In genomic region chr19:57465680-57466381, GRCh38 we compare ENCODE assay signal across 8 cellular contexts. TPM values are rescaled to one million over a fixed set of nuclear protein-coding genes. Genes with fewer than 3 reads are reported as not detected.
A peak's percentile ranks its signal among the peaks of the same experiment; 100 is the strongest.
DNase-seq lines count a peak whose midpoint lies in the region; ATAC-seq and TF ChIP-seq lines count a peak whose summit lies in the region.

No MANE protein-coding gene starts in this region.

- no peak for TF ChIP-seq POLR2A in upper lobe of left lung (IDR thresholded peaks at IDR 0.05)

- H3K27me3 ChIP-seq in HL-60 (ENCODE audit: insufficient read depth, poor library complexity, severe bottlenecking) (no peaks in the 10 kb centered on the region), upper lobe of left lung (no peaks in the 10 kb centered on the region)

- ATAC-seq in T-helper 17 cell (peak; percentile 61), left ventricle myocardium superior (peak; percentile 81), HG03439 (IDR thresholded peaks at IDR 0.05; ENCODE audit: unreplicated experiment) (no peak), upper lobe of left lung (ENCODE audit: low FRiP score in 2 of 2) (no peak)

- CTCF ChIA-PET in Calu3 (lab: Charles Lee), result no interaction called here

- DNase-seq in Calu3 (peak; percentile 17), HL-60 (ENCODE audit: low read depth in 1 of 2, low spot score in 1 of 2) (peak; percentile 57 to 63), T-helper 17 cell (no peak), left ventricle myocardium superior (no peak), HK-2 (ENCODE audit: unreplicated experiment) (no peak), upper lobe of left lung (no peak), substantia nigra (lab: John Stamatoyannopoulos, UW) (no peak)

- no peaks in the 10 kb centered on the region for H3K27me3 Mint-ChIP-seq in Calu3 (ENCODE audit: unreplicated experiment)
- no peaks in the 10 kb centered on the region for H3K27me3 Mint-ChIP-seq in T-helper 17 cell

- no peak overlapping the region for H3K27ac ChIP-seq in HL-60 (replicated peaks)
- H3K27ac ChIP-seq in upper lobe of left lung, result no peak overlapping the region
- H3K27ac ChIP-seq in substantia nigra (ENCODE audit: low read depth, low read length, poor library complexity, severe bottlenecking), result no peak overlapping the region

- 82 to 85% methylated on average over 5 of the region's 5 CpGs for WGBS in upper lobe of left lung, 2 donors

- H3K9me3 Mint-ChIP-seq in Calu3 (ENCODE audit: low read depth, unreplicated experiment), result peaks cover 27% of the 10 kb centered on the region

- peaks cover 0 to 9% (median 6%) of the 10 kb centered on the region in 4 donors for H3K36me3 ChIP-seq in upper lobe of left lung

- no peak for TF ChIP-seq EP300 in upper lobe of left lung (IDR thresholded peaks at IDR 0.05)

- no TSS peak for BruUV-seq in Calu3 (replicated peaks; lab: Mats Ljungman, UMichigan)

- H3K4me3 ChIP-seq in HL-60 (replicated peaks; ENCODE audit: insufficient read depth, low read length), result no peak overlapping the region
- H3K4me3 ChIP-seq in upper lobe of left lung, result no peak overlapping the region

- peaks cover 19% of the 10 kb centered on the region for H3K9me3 ChIP-seq in T-helper 17 cell (ENCODE audit: control insufficient read depth, low read length, poor library complexity, severe bottlenecking)
- H3K9me3 ChIP-seq in upper lobe of left lung, result peaks cover 57 to 85% (median 78%) of the 10 kb centered on the region in 4 donors

- no peaks in the 10 kb centered on the region for H3K4me1 ChIP-seq in upper lobe of left lung

- H3K4me1 Mint-ChIP-seq in Calu3 (ENCODE audit: low read depth, unreplicated experiment), result no peaks in the 10 kb centered on the region
- H3K4me1 Mint-ChIP-seq in T-helper 17 cell, result no peaks in the 10 kb centered on the region

- TF ChIP-seq CTCF in Calu3 (IDR thresholded peaks at IDR 0.05; ENCODE audit: unreplicated experiment) (peak; percentile 32), HL-60 (IDR thresholded peaks at IDR 0.05; ENCODE audit: insufficient read depth, low read length) (peak; percentile 75), upper lobe of left lung (IDR thresholded peaks at IDR 0.05) (no peak)

- H3K4me3 Mint-ChIP-seq in Calu3 (ENCODE audit: low read depth, unreplicated experiment), result no peak overlapping the region
- no peak overlapping the region for H3K4me3 Mint-ChIP-seq in T-helper 17 cell

- H3K27ac Mint-ChIP-seq in Calu3 (ENCODE audit: unreplicated experiment) (no peak overlapping the region), T-helper 17 cell (no peak overlapping the region)

- intact Hi-C loops in Calu3 (cut with micrococcal nuclease; ENCODE audit: unreplicated experiment), result no loop called here
- intact Hi-C loops in left ventricle myocardium superior (cut with micrococcal nuclease), result no loop called here

- H3K36me3 Mint-ChIP-seq in Calu3 (ENCODE audit: insufficient read depth, unreplicated experiment) (no peaks in the 10 kb centered on the region), T-helper 17 cell (ENCODE audit: low read depth) (peaks cover under 1% of the 10 kb centered on the region)

RNA-seq across cellular contexts. Expression of gene VN1R1, which starts 8.9 kb away (rescaled TPM):
- 1.0 and 2.0 TPM in 2 replicates for total RNA-seq in Calu3 (2022)
- total RNA-seq in T-helper 17 cell, result not detected
- 4.1 TPM for total RNA-seq in left ventricle myocardium superior
- 1 to 10 TPM in 1 of 6 donors, under 1 TPM in 4, not detected in 1; 0.17 to 2.1 (median 0.91) TPM for total RNA-seq in upper lobe of left lung

RNA-seq across cellular contexts. Expression of gene ZNF772, which starts 11.5 kb away (rescaled TPM):
- total RNA-seq in Calu3 (2022) (11.4 and 15.6 TPM in 2 replicates), T-helper 17 cell (1 to 10 TPM; 1.4 to 1.5 TPM), left ventricle myocardium superior (24.0 TPM), upper lobe of left lung (10 to 100 TPM in 1 of 6 donors, 1 to 10 TPM in 5; 4.3 to 17.3 (median 6.8) TPM)

RNA-seq across cellular contexts. Expression of gene ZNF419, which starts 21.7 kb away (rescaled TPM):
- total RNA-seq in Calu3 (2022) (17.9 and 19.6 TPM in 2 replicates), T-helper 17 cell (1 to 10 TPM; 6.8 to 7.0 TPM), left ventricle myocardium superior (9.1 TPM), upper lobe of left lung (10 to 100 TPM in 3 of 6 donors, 1 to 10 TPM in 3; 7.0 to 20.4 (median 9.7) TPM)

RNA-seq across cellular contexts. Expression of gene ZNF749, which starts 30.7 kb away (rescaled TPM):
- 20.4 and 20.8 TPM in 2 replicates for total RNA-seq in Calu3 (2022)
- 1 to 10 TPM; 5.9 to 9.8 TPM for total RNA-seq in T-helper 17 cell
- 3.3 TPM for total RNA-seq in left ventricle myocardium superior
- total RNA-seq in upper lobe of left lung, result 10 to 100 TPM in 2 of 6 donors, 1 to 10 TPM in 4; 6.9 to 16.1 (median 9.0) TPM

RNA-seq across cellular contexts. Expression of gene ZNF773, which starts 33.9 kb away (rescaled TPM):
- total RNA-seq in Calu3 (2022), result 13.4 and 17.2 TPM in 2 replicates
- total RNA-seq in T-helper 17 cell, result 1 to 10 TPM; 5.0 to 8.1 TPM
- total RNA-seq in left ventricle myocardium superior, result 6.0 TPM
- 10 to 100 TPM in 2 of 6 donors, 1 to 10 TPM in 4; 5.0 to 12.5 (median 8.0) TPM for total RNA-seq in upper lobe of left lung

Comparison
In these comparisons a context has a peak if more than half of its experiments do, and no peak if none do; other contexts are left out.
1. DNase-seq: peak in Calu3 (single experiment) and HL-60 (2 of 2); none in T-helper 17 cell (0 of 3), left ventricle myocardium superior (single experiment), HK-2 (single experiment), upper lobe of left lung (0 of 2) and substantia nigra (0 of 49).
2. CTCF ChIP-seq: peak in Calu3 (single experiment) and HL-60 (single experiment); none in upper lobe of left lung (0 of 6).
3. ATAC-seq: peak in T-helper 17 cell (single experiment) and left ventricle myocardium superior (single experiment); none in HG03439 (single experiment) and upper lobe of left lung (0 of 2).